Comparison of ENCODE assay signal across 1 cellular context in genomic region chr17:7403043-7403901, GRCh38.
TF ChIP-seq lines count a peak whose summit lies in the region.

No MANE protein-coding gene starts in this region.

TF ChIP-seq in SK-N-SH treated with all-trans-retinoic acid at 6 μM for 48 hours, 23 proteins besides CTCF, POLR2A, EP300 and RAD21 (continued from another document):
- TF ChIP-seq, protein P1, sequence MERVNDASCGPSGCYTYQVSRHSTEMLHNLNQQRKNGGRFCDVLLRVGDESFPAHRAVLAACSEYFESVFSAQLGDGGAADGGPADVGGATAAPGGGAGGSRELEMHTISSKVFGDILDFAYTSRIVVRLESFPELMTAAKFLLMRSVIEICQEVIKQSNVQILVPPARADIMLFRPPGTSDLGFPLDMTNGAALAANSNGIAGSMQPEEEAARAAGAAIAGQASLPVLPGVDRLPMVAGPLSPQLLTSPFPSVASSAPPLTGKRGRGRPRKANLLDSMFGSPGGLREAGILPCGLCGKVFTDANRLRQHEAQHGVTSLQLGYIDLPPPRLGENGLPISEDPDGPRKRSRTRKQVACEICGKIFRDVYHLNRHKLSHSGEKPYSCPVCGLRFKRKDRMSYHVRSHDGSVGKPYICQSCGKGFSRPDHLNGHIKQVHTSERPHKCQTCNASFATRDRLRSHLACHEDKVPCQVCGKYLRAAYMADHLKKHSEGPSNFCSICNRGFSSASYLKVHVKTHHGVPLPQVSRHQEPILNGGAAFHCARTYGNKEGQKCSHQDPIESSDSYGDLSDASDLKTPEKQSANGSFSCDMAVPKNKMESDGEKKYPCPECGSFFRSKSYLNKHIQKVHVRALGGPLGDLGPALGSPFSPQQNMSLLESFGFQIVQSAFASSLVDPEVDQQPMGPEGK (CRISPR knock-in tag; IDR thresholded peaks at IDR 0.05; ENCODE audit: borderline replicate concordance): no peak
- no peak for TF ChIP-seq OSR1 (CRISPR knock-in tag; IDR thresholded peaks at IDR 0.05)
- TF ChIP-seq ZC3H10 (CRISPR knock-in tag; IDR thresholded peaks at IDR 0.05): no peak
- no peak for TF ChIP-seq CSDC2 (CRISPR knock-in tag; IDR thresholded peaks at IDR 0.05)
- TF ChIP-seq ZFP3 (CRISPR knock-in tag; IDR thresholded peaks at IDR 0.05): no peak
- no peak for TF ChIP-seq TSHZ2 (CRISPR knock-in tag; IDR thresholded peaks at IDR 0.05)
- no peak for TF ChIP-seq CREB5 (CRISPR knock-in tag; IDR thresholded peaks at IDR 0.05; ENCODE audit: low read depth)
- no peak for TF ChIP-seq TOX (CRISPR knock-in tag; IDR thresholded peaks at IDR 0.05; ENCODE audit: borderline replicate concordance)
- no peak for TF ChIP-seq POU6F1 (CRISPR knock-in tag; IDR thresholded peaks at IDR 0.05; ENCODE audit: borderline replicate concordance, low read depth)
- TF ChIP-seq CSRNP3 (CRISPR knock-in tag; IDR thresholded peaks at IDR 0.05): no peak
